Comparison of ENCODE assay signal across 12 cellular contexts in the genomic region with DNA sequence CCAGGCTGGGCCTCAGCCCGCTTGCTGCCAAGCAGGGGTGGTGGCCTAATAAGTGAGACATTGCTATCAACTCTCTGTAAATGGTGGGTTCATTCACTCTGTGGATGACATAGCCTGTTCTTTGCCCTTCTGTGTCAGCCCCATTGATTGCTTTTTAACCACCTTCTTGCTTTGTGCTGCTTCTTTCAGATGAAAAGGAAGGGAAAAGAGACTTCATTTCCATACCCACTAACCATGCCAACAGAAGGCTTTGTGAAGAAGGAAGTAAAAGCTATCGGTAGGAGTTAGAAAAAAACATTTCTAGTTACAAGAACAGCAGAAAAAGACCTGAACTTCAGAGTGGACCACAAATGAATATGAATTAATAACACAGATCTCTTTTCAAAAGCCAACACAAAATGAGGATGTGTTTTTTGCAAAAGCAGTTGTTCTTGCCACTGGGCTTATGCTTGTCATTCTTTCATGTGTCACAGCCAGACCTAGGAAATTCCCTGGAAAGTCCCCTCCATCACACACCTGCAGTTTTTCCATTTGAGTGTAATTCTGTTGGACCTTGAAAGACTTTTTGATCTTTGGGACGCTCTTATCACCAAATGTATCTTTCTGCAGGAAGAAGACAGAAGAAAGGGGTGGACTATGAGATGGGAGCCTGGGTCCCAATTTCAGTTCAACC.
DNase-seq lines count a peak whose midpoint lies in the region; ATAC-seq, FAIRE-seq and TF ChIP-seq lines count a peak whose summit lies in the region.
"Had no signal": no experiment of that assay in that cellular context is flagged by ENCODE, and none has a peak within 500 bp of the region (broad histone marks: within the 10 kb centered on the region; RNA-seq: fewer than 3 reads in every experiment).

No MANE protein-coding gene starts in this region.

- no peak for TF ChIP-seq CTCF in keratinocyte (optimal IDR thresholded peaks at IDR 0.05 in 1 of 3, IDR thresholded peaks at IDR 0.05 in 1 of 3, conservative IDR thresholded peaks at IDR 0.05 in 1 of 3; ENCODE audit: extremely low read depth in 1 of 3, insufficient read depth in 2 of 3, low read length in 3 of 3)
- no peak for TF ChIP-seq CTCF in HepG2 (CRISPR knock-in tag; IDR thresholded peaks at IDR 0.05)

- no peaks in the 10 kb centered on the region for H3K9me1 ChIP-seq in keratinocyte (ENCODE audit: control insufficient read depth, extremely low read depth, insufficient read depth, low read length)

- no peaks in the 10 kb centered on the region for H4K20me1 ChIP-seq in keratinocyte (ENCODE audit: control insufficient read depth, extremely low read depth, insufficient read depth, low read length)
- H4K20me1 ChIP-seq in HepG2 (ENCODE audit: insufficient read depth, low read length): no peaks in the 10 kb centered on the region

- no TSS peak for BruUV-seq in HepG2 (replicated peaks; lab: Mats Ljungman, UMichigan)

- H3K27me3 ChIP-seq in keratinocyte (ENCODE audit: control insufficient read depth, extremely low read depth, insufficient read depth, low read length) (no peaks in the 10 kb centered on the region), HepG2 (ENCODE audit: control insufficient read depth in 1 of 2, insufficient read depth in 2 of 2, low read length in 2 of 2) (no peaks in the 10 kb centered on the region)
- H3K27me3 ChIP-seq: heart right ventricle had no signal

- TF ChIP-seq POLR2A in HepG2 (IDR thresholded peaks at IDR 0.05; ENCODE audit: insufficient read depth in 1 of 2, low read depth in 2 of 2, low read length in 2 of 2): no peak

- WGBS in HepG2 (ENCODE audit: low lambda C conversion rate): 24% methylated on average over 2 of the region's 3 CpGs

- FAIRE-seq in keratinocyte (lab: Jason Lieb, UNC) (peak; percentile 68), HepG2 (lab: Jason Lieb, UNC) (no peak)

- POLR2A ChIA-PET in HepG2 (lab: Yijun Ruan, JAX): no interaction called here

- in situ Hi-C loops in HepG2 (cut with HindIII; ENCODE audit: extremely low pct_ligation_motif_present, low pct_unique_long_range_greater_than_20kb): no loop called here

- no peak for TF ChIP-seq EP300 in HepG2 (IDR thresholded peaks at IDR 0.05; ENCODE audit: low read depth in 2 of 2, low read length in 2 of 2)
- TF ChIP-seq EP300 in HepG2 (CRISPR knock-in tag; IDR thresholded peaks at IDR 0.05; ENCODE audit: borderline replicate concordance): no peak

- ATAC-seq in GM18858 (IDR thresholded peaks at IDR 0.05; ENCODE audit: unreplicated experiment) (peak; percentile 53), GM21619 (IDR thresholded peaks at IDR 0.05; ENCODE audit: unreplicated experiment) (peak; percentile 46), HG03378 (IDR thresholded peaks at IDR 0.05; ENCODE audit: unreplicated experiment) (peak; percentile 66), HepG2 (no peak)
- ATAC-seq: CD8-positive, alpha-beta T cell; heart right ventricle had no signal

- CTCF ChIA-PET in HepG2 (lab: Yijun Ruan, JAX; ENCODE audit: low intra/inter-chr PET ratio, low total read pairs): no interaction called here

- H3K9me3 ChIP-seq in keratinocyte (ENCODE audit: control insufficient read depth, low read depth, low read length): no peaks in the 10 kb centered on the region
- no peaks in the 10 kb centered on the region for H3K9me3 ChIP-seq in HepG2 (ENCODE audit: low read length)
- H3K9me3 ChIP-seq: heart right ventricle had no signal

- H2AFZ ChIP-seq in keratinocyte (ENCODE audit: control insufficient read depth, low read length): peak overlapping the region; percentile 42
- H2AFZ ChIP-seq in HepG2 (ENCODE audit: low read length): no peak overlapping the region

- H3K4me1 ChIP-seq in keratinocyte (ENCODE audit: control insufficient read depth, extremely low read depth, insufficient read depth, low read length): peaks cover 56% of the 10 kb centered on the region
- no peaks in the 10 kb centered on the region for H3K4me1 ChIP-seq in HepG2 (ENCODE audit: insufficient read depth, low read length)
- H3K4me1 ChIP-seq: heart right ventricle had no signal

- no peaks in the 10 kb centered on the region for H3K36me3 ChIP-seq in keratinocyte (ENCODE audit: control insufficient read depth in 2 of 2, extremely low read depth in 1 of 2, insufficient read depth in 2 of 2, low read length in 2 of 2)
- H3K36me3 ChIP-seq in HepG2 (replicated peaks in 1 of 2; ENCODE audit: control insufficient read depth in 1 of 2, insufficient read depth in 2 of 2, low read length in 2 of 2): no peaks in the 10 kb centered on the region
- H3K36me3 ChIP-seq: heart right ventricle had no signal

- dilution Hi-C loops in keratinocyte (cut with MboI; ENCODE audit: extremely low pct_ligation_motif_present, low sequenced_read_pairs): no loop called here

- DNase-seq in keratinocyte (ENCODE audit: low read depth, low spot score): no peak
- DNase-seq in HepG2 (ENCODE audit: low spot score): no peak
- DNase-seq in DMS114 treated with DMSO at 0.1 percent for 48 hours (lab: John Stamatoyannopoulos, UW; ENCODE audit: unreplicated experiment): no peak
- DNase-seq in activated gamma-delta T cell treated with Interleukin-2 at 50 U/mL for 16 hours: no peak
- DNase-seq: activated CD4-positive, alpha-beta T cell treated with anti-CD3 and anti-CD28 coated beads for 48 hours; CD8-positive, alpha-beta T cell; central memory CD4-positive, alpha-beta T cell; heart right ventricle; Karpas-422 had no signal

- H3K9ac ChIP-seq in keratinocyte (ENCODE audit: control insufficient read depth, extremely low read depth, insufficient read depth, low read length) (no peak overlapping the region), HepG2 (ENCODE audit: insufficient read depth, low read depth, low read length) (no peak overlapping the region)

- no peak for TF ChIP-seq RAD21 in HepG2 (CRISPR knock-in tag; IDR thresholded peaks at IDR 0.05)

- H3K4me2 ChIP-seq in keratinocyte (ENCODE audit: control insufficient read depth, extremely low read depth, insufficient read depth, low read depth, low read length) (no peak overlapping the region), HepG2 (ENCODE audit: low read depth, low read length) (no peak overlapping the region)

- intact Hi-C loops in HepG2 (cut with micrococcal nuclease; ENCODE audit: unreplicated experiment): no loop called here

- H3K27ac ChIP-seq in keratinocyte (ENCODE audit: control insufficient read depth, insufficient read depth, low read length) (peak overlapping the region; percentile 42), HepG2 (ENCODE audit: extremely low read length, insufficient read depth, low read length) (no peak overlapping the region)
- H3K27ac ChIP-seq: heart right ventricle had no signal

- H3K4me3 ChIP-seq in keratinocyte (ENCODE audit: control insufficient read depth in 2 of 3, extremely low read depth in 1 of 3, insufficient read depth in 2 of 3, low read depth in 1 of 3, low read length in 3 of 3) (no peak overlapping the region), HepG2 (replicated peaks in 1 of 3; ENCODE audit: insufficient read depth in 1 of 3, low read depth in 2 of 3, low read length in 3 of 3) (no peak overlapping the region)
- H3K4me3 ChIP-seq: heart right ventricle had no signal

- H3K79me2 ChIP-seq in keratinocyte (ENCODE audit: control insufficient read depth, insufficient read depth, low read length) (no peaks in the 10 kb centered on the region), HepG2 (ENCODE audit: insufficient read depth, low read length) (no peaks in the 10 kb centered on the region)

TF ChIP-seq in HepG2, 621 proteins besides CTCF, POLR2A, EP300 and RAD21 (continues in another document):
- TF ChIP-seq ARID3A (IDR thresholded peaks at IDR 0.05; ENCODE audit: low read depth, low read length): no peak
- no peak for TF ChIP-seq CCDC6 (CRISPR knock-in tag; IDR thresholded peaks at IDR 0.05)
- TF ChIP-seq, protein P1, sequence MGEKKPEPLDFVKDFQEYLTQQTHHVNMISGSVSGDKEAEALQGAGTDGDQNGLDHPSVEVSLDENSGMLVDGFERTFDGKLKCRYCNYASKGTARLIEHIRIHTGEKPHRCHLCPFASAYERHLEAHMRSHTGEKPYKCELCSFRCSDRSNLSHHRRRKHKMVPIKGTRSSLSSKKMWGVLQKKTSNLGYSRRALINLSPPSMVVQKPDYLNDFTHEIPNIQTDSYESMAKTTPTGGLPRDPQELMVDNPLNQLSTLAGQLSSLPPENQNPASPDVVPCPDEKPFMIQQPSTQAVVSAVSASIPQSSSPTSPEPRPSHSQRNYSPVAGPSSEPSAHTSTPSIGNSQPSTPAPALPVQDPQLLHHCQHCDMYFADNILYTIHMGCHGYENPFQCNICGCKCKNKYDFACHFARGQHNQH (CRISPR knock-in tag; IDR thresholded peaks at IDR 0.05): no peak
- TF ChIP-seq, protein P2, sequence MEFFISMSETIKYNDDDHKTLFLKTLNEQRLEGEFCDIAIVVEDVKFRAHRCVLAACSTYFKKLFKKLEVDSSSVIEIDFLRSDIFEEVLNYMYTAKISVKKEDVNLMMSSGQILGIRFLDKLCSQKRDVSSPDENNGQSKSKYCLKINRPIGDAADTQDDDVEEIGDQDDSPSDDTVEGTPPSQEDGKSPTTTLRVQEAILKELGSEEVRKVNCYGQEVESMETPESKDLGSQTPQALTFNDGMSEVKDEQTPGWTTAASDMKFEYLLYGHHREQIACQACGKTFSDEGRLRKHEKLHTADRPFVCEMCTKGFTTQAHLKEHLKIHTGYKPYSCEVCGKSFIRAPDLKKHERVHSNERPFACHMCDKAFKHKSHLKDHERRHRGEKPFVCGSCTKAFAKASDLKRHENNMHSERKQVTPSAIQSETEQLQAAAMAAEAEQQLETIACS (CRISPR knock-in tag; IDR thresholded peaks at IDR 0.05): no peak
- no peak for TF ChIP-seq ZBTB26 (CRISPR knock-in tag; IDR thresholded peaks at IDR 0.05; ENCODE audit: borderline replicate concordance)
